Comparison of ENCODE assay signal across 8 cellular contexts in genomic region chr3:50617911-50618481, GRCh38. TPM values are rescaled to one million over a fixed set of nuclear protein-coding genes. Genes with fewer than 3 reads are reported as not detected.
A peak's percentile ranks its signal among the peaks of the same experiment; 100 is the strongest.
DNase-seq lines count a peak whose midpoint lies in the region; ATAC-seq and TF ChIP-seq lines count a peak whose summit lies in the region.

No MANE protein-coding gene starts in this region.

- H2BK15ac ChIP-seq in mesenchymal stem cell (ENCODE audit: low read depth, poor library complexity, severe bottlenecking): peak overlapping the region; percentile 20

- CTCF ChIA-PET in MCF 10A (lab: Yijun Ruan, JAX): interaction anchor here (0.5 to 13.5 kb wide), 14 partner anchors 9 to 883 kb away, joined by 3 to 397 read pairs (median 5); partner anchors contain the start of genes C3orf18, DOCK3 and HEMK1

- peak overlapping the region; percentile 80 for H3K27ac Mint-ChIP-seq in MCF 10A (ENCODE audit: low read depth, unreplicated experiment)

- peak overlapping the region; percentile 9 for H4K91ac ChIP-seq in mesenchymal stem cell (ENCODE audit: low read length)

- H3K36me3 ChIP-seq in mesenchymal stem cell (ENCODE audit: control insufficient read depth in 1 of 2, insufficient read depth in 2 of 2, low read depth in 1 of 2, low read length in 2 of 2): peaks cover 5 to 20% of the 10 kb centered on the region in 2 experiments
- no peaks in the 10 kb centered on the region for H3K36me3 ChIP-seq in vagina

- BruUV-seq in MCF 10A (replicated peaks; lab: Mats Ljungman, UMichigan): no TSS peak

- peaks cover 17% of the 10 kb centered on the region for H3K79me1 ChIP-seq in mesenchymal stem cell (replicated peaks; ENCODE audit: low read length, poor library complexity, severe bottlenecking)

- H3K36me3 Mint-ChIP-seq in MCF 10A (ENCODE audit: insufficient read depth, unreplicated experiment): peaks cover 7% of the 10 kb centered on the region

- H3K27me3 ChIP-seq in mesenchymal stem cell (ENCODE audit: control insufficient read depth in 1 of 2, insufficient read depth in 1 of 2, low read length in 2 of 2) (no peaks in the 10 kb centered on the region), vagina (no peaks in the 10 kb centered on the region)

- H2AFZ ChIP-seq in mesenchymal stem cell (ENCODE audit: low read depth, low read length): no peak overlapping the region

- H3K9me3 ChIP-seq in mesenchymal stem cell (ENCODE audit: control insufficient read depth, low read length): no peaks in the 10 kb centered on the region
- no peaks in the 10 kb centered on the region for H3K9me3 ChIP-seq in vagina

- H2BK12ac ChIP-seq in mesenchymal stem cell (ENCODE audit: low read length in 2 of 2): peak overlapping the region in 1 of 2 experiments; percentile 64

- H3K27me3 Mint-ChIP-seq in MCF 10A (ENCODE audit: insufficient read depth, unreplicated experiment): no peaks in the 10 kb centered on the region

- peak overlapping the region in 1 of 2 experiments; percentile 61 for H3K23ac ChIP-seq in mesenchymal stem cell (ENCODE audit: low read length in 2 of 2)

- TF ChIP-seq POLR2A in vagina (IDR thresholded peaks at IDR 0.05): no peak

- peak overlapping the region in 1 of 2 experiments; percentile 66 for H3K14ac ChIP-seq in mesenchymal stem cell (ENCODE audit: low read length in 2 of 2)

- H2BK5ac ChIP-seq in mesenchymal stem cell (ENCODE audit: low read depth, low read length, poor library complexity, severe bottlenecking): no peak overlapping the region

- no peak overlapping the region for H4K8ac ChIP-seq in mesenchymal stem cell (ENCODE audit: low read length)

- peak; percentile 53 for DNase-seq in stimulated activated CD4-positive, alpha-beta T cell treated with anti-CD3 and anti-CD28 coated beads, Interleukin-15, amount 100 ng/mL, for 24 hours
- no peak for DNase-seq in stimulated activated CD4-positive, alpha-beta T cell treated with anti-CD3 and anti-CD28 coated beads, Interleukin-12 subunit alpha, Interleukin-12 subunit beta, amount 100 ng/mL, for 4 hours
- DNase-seq in MCF 10A (ENCODE audit: unreplicated experiment) (peak; percentile 11), mesenchymal stem cell (no peak), vagina (ENCODE audit: extremely low spot score in 2 of 2) (no peak), amygdala (lab: John Stamatoyannopoulos, UW) (no peak), NCI-H82 treated with DMSO at 0.1 percent for 48 hours (lab: John Stamatoyannopoulos, UW; ENCODE audit: unreplicated experiment) (no peak)

- no peak overlapping the region for H2AK5ac ChIP-seq in mesenchymal stem cell (ENCODE audit: low read length, severe bottlenecking)

- no peak overlapping the region for H2BK120ac ChIP-seq in mesenchymal stem cell (ENCODE audit: low read depth, low read length)

- H3K4me2 ChIP-seq in mesenchymal stem cell (ENCODE audit: low read length, poor library complexity, severe bottlenecking): peak overlapping the region; percentile 85

- peak overlapping the region in 1 of 2 experiments; percentile 52 for H3K18ac ChIP-seq in mesenchymal stem cell (ENCODE audit: low read depth in 1 of 2, low read length in 2 of 2)

- peaks cover 38% of the 10 kb centered on the region for H3K4me1 Mint-ChIP-seq in MCF 10A (ENCODE audit: insufficient read depth, unreplicated experiment)

- H3K4me1 ChIP-seq in mesenchymal stem cell (ENCODE audit: control insufficient read depth, insufficient read depth, low read depth, low read length) (peaks cover 20% of the 10 kb centered on the region), vagina (peaks cover 53% of the 10 kb centered on the region)

- H3K4me3 ChIP-seq in mesenchymal stem cell (ENCODE audit: insufficient read depth in 1 of 2, low read depth in 1 of 2, low read length in 2 of 2) (peak overlapping the region in 1 of 2 experiments; percentile 96), vagina (peak overlapping the region; percentile 83 to 98)

- POLR2A ChIA-PET in MCF 10A (lab: Yijun Ruan, JAX): interaction anchor here (0.6 to 4.2 kb wide), 6 partner anchors 9 to 769 kb away, joined by 3 to 59 read pairs (median 10); partner anchors contain the start of genes HEMK1 and MANF

- no peak for ATAC-seq in GM19023 (IDR thresholded peaks at IDR 0.05; ENCODE audit: unreplicated experiment)

- peak overlapping the region in 1 of 2 experiments; percentile 19 for H3K4ac ChIP-seq in mesenchymal stem cell (ENCODE audit: low read depth in 1 of 2, low read length in 2 of 2)

- TF ChIP-seq CTCF in MCF 10A (IDR thresholded peaks at IDR 0.05; ENCODE audit: unreplicated experiment): no peak
- no peak for TF ChIP-seq CTCF in vagina (IDR thresholded peaks at IDR 0.05)

- no peaks in the 10 kb centered on the region for H3K9me3 Mint-ChIP-seq in MCF 10A (ENCODE audit: unreplicated experiment)

- no peak overlapping the region for H3K27ac ChIP-seq in mesenchymal stem cell (ENCODE audit: low read length, poor library complexity, severe bottlenecking)
- peak overlapping the region; percentile 94 for H3K27ac ChIP-seq in vagina

- intact Hi-C loops in MCF 10A (cut with micrococcal nuclease): loop anchor here (2.0 to 10.0 kb wide), 4 partner anchors 353 to 1057 kb away; partner anchors contain the start of genes MANF and TEX264
- intact Hi-C loops in vagina (cut with DNase I): loop anchor here (5.0 kb wide), 2 partner anchors 769 to 814 kb away; partner anchors contain the start of gene MANF

- WGBS in mesenchymal stem cell: 84% methylated on average over 5 of the region's 6 CpGs

- H3K9ac ChIP-seq in mesenchymal stem cell (ENCODE audit: low read length): peak overlapping the region; percentile 93

- H3K4me3 Mint-ChIP-seq in MCF 10A (ENCODE audit: unreplicated experiment): peak overlapping the region; percentile 89

RNA-seq across cellular contexts. Expression of gene MAPKAPK3, which starts 1.0 kb away (rescaled TPM):
- total RNA-seq in MCF 10A (2022): 53.9 and 54.4 TPM in 2 replicates
- polyA plus RNA-seq in mesenchymal stem cell (2013, experiment 1 of 2): 28.7 TPM
- 28.9 TPM for polyA plus RNA-seq in mesenchymal stem cell (2013, experiment 2 of 2)
- 38.1 TPM for total RNA-seq in vagina

RNA-seq across cellular contexts. Expression of gene CISH, which starts 6.4 kb away (rescaled TPM):
- total RNA-seq in MCF 10A (2022) (0.26 and 0.59 TPM in 2 replicates), vagina (21.9 TPM)
- 2.9 TPM for polyA plus RNA-seq in mesenchymal stem cell (2013, experiment 1 of 2)
- polyA plus RNA-seq in mesenchymal stem cell (2013, experiment 2 of 2): 2.9 TPM

RNA-seq across cellular contexts. Expression of gene HEMK1, which starts 48.7 kb away (rescaled TPM):
- total RNA-seq in MCF 10A (2022): 19.9 and 23.8 TPM in 2 replicates
- polyA plus RNA-seq in mesenchymal stem cell (2013, experiment 1 of 2): 13.9 TPM
- 15.8 TPM for polyA plus RNA-seq in mesenchymal stem cell (2013, experiment 2 of 2)
- 3.4 TPM for total RNA-seq in vagina

RNA-seq across cellular contexts. Expression of gene C3orf18, which starts 50.4 kb away (rescaled TPM):
- total RNA-seq in MCF 10A (2022) (1.3 and 1.9 TPM in 2 replicates), vagina (10.8 TPM)
- polyA plus RNA-seq in mesenchymal stem cell (2013, experiment 1 of 2): 5.1 TPM
- 5.3 TPM for polyA plus RNA-seq in mesenchymal stem cell (2013, experiment 2 of 2)

RNA-seq across cellular contexts. Expression of gene DOCK3, which starts 56.7 kb away (rescaled TPM):
- 0.14 and 0.34 TPM in 2 replicates for total RNA-seq in MCF 10A (2022)
- 0.17 TPM for polyA plus RNA-seq in mesenchymal stem cell (2013, experiment 1 of 2)
- 0.16 TPM for polyA plus RNA-seq in mesenchymal stem cell (2013, experiment 2 of 2)
- 0.98 TPM for total RNA-seq in vagina

Comparison
In these comparisons a context has a peak if more than half of its experiments do, and no peak if none do; other contexts are left out.
1. DNase-seq: peak in stimulated activated CD4-positive, alpha-beta T cell treated with anti-CD3 and anti-CD28 coated beads, Interleukin-15, amount 100 ng/mL, for 24 hours (single experiment) and MCF 10A (single experiment); none in stimulated activated CD4-positive, alpha-beta T cell treated with anti-CD3 and anti-CD28 coated beads, Interleukin-12 subunit alpha, Interleukin-12 subunit beta, amount 100 ng/mL, for 4 hours (single experiment), mesenchymal stem cell (single experiment), vagina (0 of 2), amygdala (0 of 56) and NCI-H82 treated with DMSO at 0.1 percent for 48 hours (single experiment).
2. RNA of gene CISH, which starts 6.4 kb away (total RNA-seq): 21.9 TPM in vagina (single experiment); 0.26 to 0.59 TPM in MCF 10A; every median in the first group is over 10 times any median in the second.